33 cellular contexts compared by ENCODE assay signal in the genomic region with DNA sequence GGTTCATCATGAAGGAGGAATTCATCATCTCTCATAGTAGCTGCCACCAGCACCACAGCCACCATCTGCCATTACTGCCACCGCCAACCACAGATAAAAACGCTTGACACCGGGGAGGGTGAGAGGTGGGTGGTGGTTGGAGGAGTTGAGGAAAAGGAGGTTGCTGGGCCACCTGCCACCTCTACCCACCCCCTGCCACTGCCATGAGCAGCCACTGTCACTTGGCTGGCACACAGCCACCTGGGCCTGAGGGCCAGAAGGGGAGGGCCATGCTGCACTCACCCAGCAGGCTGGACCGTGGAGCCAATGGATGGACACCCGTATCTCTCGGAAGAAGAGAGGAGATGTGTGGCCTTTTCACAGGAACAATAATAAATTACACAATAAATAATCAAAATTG. TPM values are rescaled to one million over a fixed set of nuclear protein-coding genes. Genes with fewer than 3 reads are reported as not detected.
"Had no signal": no experiment of that assay in that cellular context is flagged by ENCODE, and none has a peak within 500 bp of the region (broad histone marks: within the 10 kb centered on the region; RNA-seq: fewer than 3 reads in every experiment).

No MANE protein-coding gene starts in this region.

- H3K27ac ChIP-seq: ascending aorta, cardiac muscle cell, WERI-Rb-1 had no signal

- H3K36me3 ChIP-seq: ascending aorta, cardiac muscle cell, WERI-Rb-1 had no signal

- ATAC-seq: activated CD4-positive, alpha-beta T cell treated with anti-CD3 and anti-CD28 coated beads for 36 hours; activated CD4-positive, CD25-positive, alpha-beta regulatory T cell treated with anti-CD3 and anti-CD28 coated beads, Interleukin-2, amount 50 U/mL, for 24 hours; activated CD8-positive, alpha-beta memory T cell treated with anti-CD3 and anti-CD28 coated beads, Interleukin-2, amount 10 ng/mL, durations not matched to agents 7 days and 5 days; activated CD8-positive, alpha-beta T cell treated with anti-CD3 and anti-CD28 coated beads, Interleukin-2, amount 10 ng/mL, durations not matched to agents 7 days and 5 days; activated naive CD4-positive, alpha-beta T cell treated with anti-CD3 and anti-CD28 coated beads, Interleukin-2, amount 50 U/mL, for 72 hours; WTC11 had no signal

- DNase-seq: activated CD4-positive, alpha-beta memory T cell treated with anti-CD3 and anti-CD28 coated beads, Interleukin-2, amount 10 ng/mL, durations not matched to agents 7 days and 5 days; activated CD4-positive, alpha-beta T cell treated with anti-CD3 and anti-CD28 coated beads for 1 hour; activated CD4-positive, alpha-beta T cell treated with anti-CD3 and anti-CD28 coated beads for 36 hours; activated CD4-positive, alpha-beta T cell treated with anti-CD3 and anti-CD28 coated beads for 48 hours; activated CD4-positive, alpha-beta T cell treated with anti-CD3 and anti-CD28 coated beads, Interleukin-2, amount 10 ng/mL, durations not matched to agents 7 days and 5 days; activated CD4-positive, alpha-beta T cell treated with anti-CD3 and anti-CD28 coated beads, Interleukin-2, amount 50 U/mL, for 48 hours; activated CD4-positive, CD25-positive, alpha-beta regulatory T cell; activated CD8-positive, alpha-beta memory T cell treated with anti-CD3 and anti-CD28 coated beads for 24 hours; activated CD8-positive, alpha-beta memory T cell treated with anti-CD3 and anti-CD28 coated beads, Interleukin-2, amount 10 ng/mL, durations not matched to agents 7 days and 5 days; activated CD8-positive, alpha-beta memory T cell treated with anti-CD3 and anti-CD28 coated beads, Interleukin-2, amount 50 U/mL, for 48 hours; activated CD8-positive, alpha-beta T cell treated with anti-CD3 and anti-CD28 coated beads, Interleukin-2, amount 10 ng/mL, durations not matched to agents 7 days and 5 days; activated effector memory CD4-positive, alpha-beta T cell treated with Interleukin-2 at 50 U/mL for 16 hours; activated gamma-delta T cell; activated naive CD4-positive, alpha-beta T cell treated with anti-CD3 and anti-CD28 coated beads, Interleukin-2, amount 50 U/mL, for 16 hours; activated naive CD4-positive, alpha-beta T cell treated with Interleukin-2 at 50 U/mL for 16 hours; activated naive CD8-positive, alpha-beta T cell treated with anti-CD3 and anti-CD28 coated beads for 36 hours; activated T-cell treated with anti-CD3 and anti-CD28 coated beads, Interleukin-2, amount 50 U/mL, for 24 hours; activated T-cell treated with anti-CD3 and anti-CD28 coated beads, Interleukin-2, amount 50 U/mL, for 48 hours; amygdala; anterior cingulate cortex; SW 1271; T-helper 1 cell; T-helper 2 cell; T-helper 9 cell; WERI-Rb-1 had no signal

- H3K9me3 ChIP-seq: ascending aorta had no signal

- H3K4me3 ChIP-seq: ascending aorta, cardiac muscle cell had no signal

- H3K27me3 ChIP-seq: ascending aorta, cardiac muscle cell had no signal

- H3K4me1 ChIP-seq: ascending aorta had no signal

RNA-seq across cellular contexts. Expression of a gene that starts 31.3 kb away (rescaled TPM):
- total RNA-seq: activated CD4-positive, alpha-beta memory T cell treated with anti-CD3 and anti-CD28 coated beads, Interleukin-2, amount 10 ng/mL, durations not matched to agents 7 days and 5 days; activated CD4-positive, alpha-beta T cell treated with anti-CD3 and anti-CD28 coated beads for 36 hours; activated CD4-positive, alpha-beta T cell treated with anti-CD3 and anti-CD28 coated beads, Interleukin-2, amount 10 ng/mL, durations not matched to agents 7 days and 5 days; activated CD8-positive, alpha-beta memory T cell treated with anti-CD3 and anti-CD28 coated beads, Interleukin-2, amount 10 ng/mL, durations not matched to agents 7 days and 5 days; activated CD8-positive, alpha-beta T cell treated with anti-CD3 and anti-CD28 coated beads, Interleukin-2, amount 10 ng/mL, durations not matched to agents 7 days and 5 days; activated naive CD4-positive, alpha-beta T cell treated with anti-CD3 and anti-CD28 coated beads, Interleukin-2, amount 50 U/mL, for 72 hours; activated naive CD8-positive, alpha-beta T cell treated with anti-CD3 and anti-CD28 coated beads for 36 hours; activated T-helper 2 cell treated with anti-CD3 and anti-CD28 coated beads, Interferon-gamma antibody, Interleukin-2, Interleukin-4, amounts not matched to agents 10 μg/mL and 5 μg/mL and 100 μg/mL, durations not matched to agents 14 hours and 24 hours and 36 hours; bronchial epithelial cell; cardiac muscle cell; chondrocyte; WTC11 had no signal
